8 cellular contexts compared by ENCODE assay signal in the genomic region with DNA sequence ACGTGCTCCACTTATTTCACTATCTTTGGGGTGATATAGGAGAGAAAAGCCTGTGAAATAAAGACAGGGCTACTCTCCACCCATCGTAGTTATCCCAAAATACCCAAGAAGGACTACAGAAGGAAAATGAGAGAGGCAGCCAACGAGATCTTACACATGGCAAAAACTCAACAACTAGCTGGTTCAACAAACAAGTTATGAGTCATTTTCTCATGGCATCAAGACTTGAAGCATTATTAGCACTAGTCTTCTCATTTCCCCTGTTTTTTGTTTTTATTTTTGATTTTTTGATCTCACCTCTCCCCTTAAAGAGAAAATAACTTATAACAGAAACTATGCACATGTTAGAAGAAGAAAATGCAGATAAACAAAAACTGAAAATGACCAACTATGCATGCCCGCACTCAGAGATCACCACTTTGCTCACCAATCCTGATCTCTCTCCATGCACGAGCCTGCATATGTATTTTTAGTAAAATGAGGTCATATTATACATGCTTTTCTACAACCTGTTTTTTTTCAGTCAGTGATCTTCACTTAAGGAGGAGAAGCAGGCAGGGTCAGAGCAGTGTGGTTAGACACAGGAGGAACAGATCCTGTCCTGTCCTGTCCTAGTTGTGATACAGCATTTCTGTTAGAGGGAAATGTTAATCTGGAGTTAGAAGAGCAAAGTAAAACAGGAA. TPM values are rescaled to one million over a fixed set of nuclear protein-coding genes. Genes with fewer than 3 reads are reported as not detected.
DNase-seq lines count a peak whose midpoint lies in the region; ATAC-seq, FAIRE-seq and TF ChIP-seq lines count a peak whose summit lies in the region.

No MANE protein-coding gene starts in this region.

- no peak overlapping the region for H3K4me2 ChIP-seq in endothelial cell of umbilical vein (ENCODE audit: insufficient read depth, low read length)

- H2AFZ ChIP-seq in endothelial cell of umbilical vein (ENCODE audit: low read depth, low read length) = no peak overlapping the region

- no peaks in the 10 kb centered on the region for H3K79me2 ChIP-seq in endothelial cell of umbilical vein (ENCODE audit: control insufficient read depth, insufficient read depth, low read length)

- no peaks in the 10 kb centered on the region for H3K36me3 Mint-ChIP-seq in glutamatergic neuron (ENCODE audit: unreplicated experiment)

- POLR2A ChIA-PET in endothelial cell of umbilical vein (lab: Charles Lee) = no interaction called here

- DNase-seq in NB4 (ENCODE audit: low read depth) (peak; percentile 76), endothelial cell of umbilical vein (ENCODE audit: low read depth, low spot score) (no peak), superior temporal gyrus (ENCODE audit: extremely low spot score) (no peak), NCI-H226 (no peak), substantia nigra (lab: John Stamatoyannopoulos, UW) (no peak), glutamatergic neuron (no peak)

- CTCF ChIA-PET in endothelial cell of umbilical vein (lab: Charles Lee) = interaction anchor here (1.4 to 1.8 kb wide), 2 partner anchors 10 to 33 kb away, joined by 3 to 7 read pairs; a partner anchor contains a TSS

- H3K27ac Mint-ChIP-seq in glutamatergic neuron (ENCODE audit: unreplicated experiment) = no peak overlapping the region

- no peaks in the 10 kb centered on the region for H3K4me1 ChIP-seq in endothelial cell of umbilical vein (ENCODE audit: control insufficient read depth, extremely low read depth, insufficient read depth, low read length)

- no peaks in the 10 kb centered on the region for H3K27me3 Mint-ChIP-seq in glutamatergic neuron (ENCODE audit: unreplicated experiment)

- H3K27ac ChIP-seq in endothelial cell of umbilical vein (ENCODE audit: insufficient read depth, low read depth, low read length) (no peak overlapping the region), skin epidermis (peak overlapping the region in 20 of 21 experiments; percentile 45 to 93 (median 74)), substantia nigra (ENCODE audit: low read depth, low read length, poor library complexity, severe bottlenecking) (no peak overlapping the region)

- peak; percentile 38 for ATAC-seq in GM18909 (IDR thresholded peaks at IDR 0.05; ENCODE audit: poor library complexity, unreplicated experiment)

- no peaks in the 10 kb centered on the region for H3K9me1 ChIP-seq in endothelial cell of umbilical vein (replicated peaks; ENCODE audit: control insufficient read depth, extremely low read depth, insufficient read depth, low read length)

- H3K4me3 ChIP-seq in NB4 (ENCODE audit: low read depth, low read length) (peak overlapping the region; percentile 86), endothelial cell of umbilical vein (replicated peaks in 1 of 3; ENCODE audit: insufficient read depth in 1 of 3, low read depth in 1 of 3, low read length in 3 of 3) (no peak overlapping the region), skin epidermis (no peak overlapping the region)

- no peaks in the 10 kb centered on the region for H3K9me3 Mint-ChIP-seq in glutamatergic neuron (ENCODE audit: unreplicated experiment)

- TF ChIP-seq CTCF in NB4 (IDR thresholded peaks at IDR 0.05; ENCODE audit: low read depth, low read length) = no peak
- TF ChIP-seq CTCF in endothelial cell of umbilical vein (IDR thresholded peaks at IDR 0.05; ENCODE audit: extremely low read depth in 1 of 2, insufficient read depth in 1 of 2, low read depth in 1 of 2, low read length in 2 of 2) = no peak
- TF ChIP-seq CTCF in glutamatergic neuron (IDR thresholded peaks at IDR 0.05; ENCODE audit: partially characterized antibody, unreplicated experiment) = no peak

- peak; percentile 62 for FAIRE-seq in endothelial cell of umbilical vein (lab: Jason Lieb, UNC)

- no peaks in the 10 kb centered on the region for H3K9me3 ChIP-seq in endothelial cell of umbilical vein (replicated peaks; ENCODE audit: control insufficient read depth, insufficient read depth, low read length)

- dilution Hi-C loops in endothelial cell of umbilical vein (cut with MboI; ENCODE audit: extremely low pct_ligation_motif_present, low sequenced_read_pairs) = no loop called here

- no peaks in the 10 kb centered on the region for H3K27me3 ChIP-seq in endothelial cell of umbilical vein (ENCODE audit: control insufficient read depth in 2 of 2, insufficient read depth in 2 of 2, low read length in 2 of 2)

- H3K36me3 ChIP-seq in endothelial cell of umbilical vein (ENCODE audit: control insufficient read depth in 2 of 2, extremely low read depth in 1 of 2, insufficient read depth in 2 of 2, low read length in 2 of 2) = no peaks in the 10 kb centered on the region

- no TSS peak for BruUV-seq in endothelial cell of umbilical vein (replicated peaks; lab: Mats Ljungman, UMichigan)

- no peak overlapping the region for H3K9ac ChIP-seq in endothelial cell of umbilical vein (replicated peaks; ENCODE audit: extremely low read depth, insufficient read depth, low read length)

- intact Hi-C loops in endothelial cell of umbilical vein (cut with micrococcal nuclease) = no loop called here

- TF ChIP-seq POLR2A in NB4 (IDR thresholded peaks at IDR 0.05; ENCODE audit: extremely low read depth, insufficient read length) = no peak
- TF ChIP-seq POLR2A in endothelial cell of umbilical vein (IDR thresholded peaks at IDR 0.05; ENCODE audit: low read depth, low read length) = no peak

- H3K4me1 Mint-ChIP-seq in glutamatergic neuron (ENCODE audit: low read depth, unreplicated experiment) = peaks cover 19% of the 10 kb centered on the region

- no peaks in the 10 kb centered on the region for H4K20me1 ChIP-seq in endothelial cell of umbilical vein (replicated peaks; ENCODE audit: control insufficient read depth, extremely low read depth, insufficient read depth, low read length)

- no peak overlapping the region for H3K4me3 Mint-ChIP-seq in glutamatergic neuron (ENCODE audit: unreplicated experiment)

TF ChIP-seq in endothelial cell of umbilical vein, 7 proteins besides CTCF, POLR2A, EP300 and RAD21:
- peak; percentile 19 for TF ChIP-seq FOS (IDR thresholded peaks at IDR 0.05; ENCODE audit: borderline replicate concordance, insufficient read depth, low read length)
- TF ChIP-seq MYC (IDR thresholded peaks at IDR 0.05; ENCODE audit: low read depth, low read length) = no peak

RNA-seq across cellular contexts. Expression of a gene that starts 22.8 kb away (rescaled TPM):
- total RNA-seq in endothelial cell of umbilical vein (10.4 and 12.2 TPM in 2 replicates), glutamatergic neuron (ENCODE audit: unreplicated experiment) (11.9 TPM)
- 24.1 and 27.2 TPM in 2 replicates for polyA plus RNA-seq in endothelial cell of umbilical vein
- 19.4 and 21.5 TPM in 2 replicates for polyA plus RNA-seq in endothelial cell of umbilical vein (2011; cell fraction: cytosol; rRNA removed)
- polyA plus RNA-seq in endothelial cell of umbilical vein (2011; cell fraction: nucleus; rRNA removed) = 14.2 and 20.0 TPM in 2 replicates
- 4.6 and 6.6 TPM in 2 replicates for polyA plus RNA-seq in endothelial cell of umbilical vein (2012)
- polyA minus RNA-seq in endothelial cell of umbilical vein = 17.4 and 19.0 TPM in 2 replicates
- polyA minus RNA-seq in endothelial cell of umbilical vein (2011; cell fraction: cytosol; rRNA and poly(A)+ RNA removed) = not detected
- 5.7 and 8.5 TPM in 2 replicates for polyA minus RNA-seq in endothelial cell of umbilical vein (2011; cell fraction: nucleus; rRNA and poly(A)+ RNA removed)

RNA-seq across cellular contexts. Expression of a gene that starts 33.4 kb away (rescaled TPM):
- 87.0 and 96.7 TPM in 2 replicates for total RNA-seq in endothelial cell of umbilical vein
- polyA plus RNA-seq in endothelial cell of umbilical vein = 138 and 142 TPM in 2 replicates
- 119 and 127 TPM in 2 replicates for polyA plus RNA-seq in endothelial cell of umbilical vein (2011; cell fraction: cytosol; rRNA removed)
- 122 and 125 TPM in 2 replicates for polyA plus RNA-seq in endothelial cell of umbilical vein (2011; cell fraction: nucleus; rRNA removed)
- 79.0 and 87.8 TPM in 2 replicates for polyA plus RNA-seq in endothelial cell of umbilical vein (2012)
- 152 and 154 TPM in 2 replicates for polyA minus RNA-seq in endothelial cell of umbilical vein
- 36.4 TPM for polyA minus RNA-seq in endothelial cell of umbilical vein (2011; cell fraction: cytosol; rRNA and poly(A)+ RNA removed)
- polyA minus RNA-seq in endothelial cell of umbilical vein (2011; cell fraction: nucleus; rRNA and poly(A)+ RNA removed) = 57.4 and 88.7 TPM in 2 replicates
- total RNA-seq in glutamatergic neuron (ENCODE audit: unreplicated experiment) = 123 TPM

RNA-seq across cellular contexts. Expression of a gene that starts 47.3 kb away (rescaled TPM):
- total RNA-seq in endothelial cell of umbilical vein (64.9 and 66.2 TPM in 2 replicates), glutamatergic neuron (ENCODE audit: unreplicated experiment) (65.7 TPM)
- 35.0 and 44.5 TPM in 2 replicates for polyA plus RNA-seq in endothelial cell of umbilical vein
- 31.0 and 39.9 TPM in 2 replicates for polyA plus RNA-seq in endothelial cell of umbilical vein (2011; cell fraction: cytosol; rRNA removed)
- 63.1 and 64.3 TPM in 2 replicates for polyA plus RNA-seq in endothelial cell of umbilical vein (2011; cell fraction: nucleus; rRNA removed)
- polyA plus RNA-seq in endothelial cell of umbilical vein (2012) = 30.7 TPM in 2 replicates
- 106 and 112 TPM in 2 replicates for polyA minus RNA-seq in endothelial cell of umbilical vein
- 21.7 TPM for polyA minus RNA-seq in endothelial cell of umbilical vein (2011; cell fraction: cytosol; rRNA and poly(A)+ RNA removed)
- 104 and 144 TPM in 2 replicates for polyA minus RNA-seq in endothelial cell of umbilical vein (2011; cell fraction: nucleus; rRNA and poly(A)+ RNA removed)

Comparison
In these comparisons a context has a peak if more than half of its experiments do, and no peak if none do; other contexts are left out.
1. H3K27ac ChIP-seq: peak in skin epidermis (20 of 21); none in endothelial cell of umbilical vein (single experiment) and substantia nigra (single experiment).